In the genomic region with DNA sequence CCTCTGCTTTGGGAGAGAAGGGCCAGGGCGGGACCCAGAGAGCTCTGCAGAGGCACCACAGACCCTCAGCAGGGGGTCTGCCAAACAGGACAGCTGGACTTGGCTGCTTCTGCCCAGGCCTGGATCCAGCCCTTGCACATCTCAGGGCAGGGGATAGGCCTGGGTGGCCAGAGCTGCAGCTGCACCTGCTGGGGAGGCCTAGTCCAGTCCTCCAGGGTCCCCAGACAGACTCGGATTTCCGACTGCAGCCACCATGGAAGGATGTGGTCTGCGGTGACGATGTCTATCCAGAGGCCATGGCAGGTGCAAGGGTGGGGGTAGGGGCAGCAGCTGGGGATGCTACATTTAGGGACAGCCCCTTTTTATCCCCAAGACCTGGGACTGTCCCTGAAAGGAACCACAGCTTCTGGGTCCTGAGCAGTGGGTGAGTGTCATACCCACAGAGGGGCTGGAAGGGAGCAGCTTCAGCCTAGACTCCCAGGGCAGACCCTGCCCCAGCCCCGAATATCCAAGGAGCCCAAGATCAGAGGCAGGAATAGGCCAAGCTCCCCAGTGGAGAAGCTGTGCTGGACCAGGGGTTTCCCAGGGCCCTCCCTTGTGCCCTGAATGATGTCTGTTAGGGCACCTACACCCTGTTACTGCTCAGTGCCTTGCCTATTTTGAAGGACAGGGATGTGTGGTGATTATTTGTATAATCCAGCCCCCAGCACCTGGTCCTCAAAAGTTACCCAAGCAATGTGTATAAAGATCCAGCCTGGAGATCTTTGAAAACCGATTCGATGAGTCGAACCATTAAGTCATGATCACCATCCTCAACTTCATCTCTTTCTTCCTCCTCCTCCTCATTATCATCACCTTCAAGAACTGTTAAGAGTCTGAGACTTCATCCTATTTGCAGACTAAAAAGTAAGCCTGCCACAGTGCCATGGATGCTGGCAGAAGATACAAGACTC, we compare ENCODE assay signal across 13 cellular contexts. TPM values are rescaled to one million over a fixed set of nuclear protein-coding genes. Genes with fewer than 3 reads are reported as not detected.
DNase-seq lines count a peak whose midpoint lies in the region; ATAC-seq, FAIRE-seq and TF ChIP-seq lines count a peak whose summit lies in the region.
"Had no signal": no experiment of that assay in that cellular context is flagged by ENCODE, and none has a peak within 500 bp of the region (broad histone marks: within the 10 kb centered on the region; RNA-seq: fewer than 3 reads in every experiment).

No MANE protein-coding gene starts in this region.

- no peaks in the 10 kb centered on the region for H3K9me3 Mint-ChIP-seq in endodermal cell

- H3K27me3 Mint-ChIP-seq in endodermal cell (ENCODE audit: insufficient read depth) = peaks cover 40% of the 10 kb centered on the region

- no peak for TF ChIP-seq POLR2A in GM12891 (IDR thresholded peaks at IDR 0.05; ENCODE audit: low read depth, low read length)

- no peaks in the 10 kb centered on the region for H3K36me3 Mint-ChIP-seq in endodermal cell (ENCODE audit: low read depth)

- no peak for TF ChIP-seq CTCF in endodermal cell (conservative IDR thresholded peaks at IDR 0.05)

- ATAC-seq in GM19467 (IDR thresholded peaks at IDR 0.05; ENCODE audit: unreplicated experiment) = peak; percentile 53
- peak; percentile 59 for ATAC-seq in HG03520 (IDR thresholded peaks at IDR 0.05; ENCODE audit: unreplicated experiment)

- WGBS in endodermal cell (ENCODE audit: insufficient coverage in 1 of 2, insufficient read length in 1 of 2), 2 experiments = 84 to 92% methylated on average over 8 to 9 of the region's 9 CpGs

- H3K36me3 ChIP-seq in endodermal cell (ENCODE audit: control insufficient read depth, insufficient read depth, low read length) = no peaks in the 10 kb centered on the region

- no peak overlapping the region for H3K4me3 ChIP-seq in endodermal cell (ENCODE audit: low read length)

- H3K9me3 ChIP-seq in endodermal cell (ENCODE audit: control insufficient read depth, low read length) = no peaks in the 10 kb centered on the region

- H3K27ac Mint-ChIP-seq in endodermal cell = no peak overlapping the region

- H3K4me3 Mint-ChIP-seq in endodermal cell = no peak overlapping the region

- H3K4me1 ChIP-seq in endodermal cell (ENCODE audit: control insufficient read depth, insufficient read depth, low read length) = no peaks in the 10 kb centered on the region

- H3K4me1 Mint-ChIP-seq in endodermal cell = no peaks in the 10 kb centered on the region

- no peak overlapping the region for H3K9ac ChIP-seq in endodermal cell (ENCODE audit: extremely low read depth, low read length, poor library complexity, severe bottlenecking)

- DNase-seq in GM12891 (ENCODE audit: insufficient read length, low spot score) (peak; percentile 68), endodermal cell (peak; percentile 35), retina (no peak), NCI-H1105 (lab: John Stamatoyannopoulos, UW) (no peak), NCI-H1436 treated with DMSO at 0.1 percent for 48 hours (lab: John Stamatoyannopoulos, UW) (no peak), C1 segment of cervical spinal cord (lab: John Stamatoyannopoulos, UW) (no peak)
- DNase-seq: midbrain, T-helper 9 cell had no signal

- H3K27me3 ChIP-seq in endodermal cell (ENCODE audit: control insufficient read depth, insufficient read depth, low read length, poor library complexity, severe bottlenecking) = peaks cover 25% of the 10 kb centered on the region

- peak; percentile 99 for FAIRE-seq in GM12891 (lab: Jason Lieb, UNC)

- no peak overlapping the region for H3K27ac ChIP-seq in endodermal cell (ENCODE audit: low read depth, low read length)

TF ChIP-seq in GM12891, 5 proteins besides CTCF, POLR2A, EP300 and RAD21:
- TF ChIP-seq PAX5 (IDR thresholded peaks at IDR 0.05; ENCODE audit: insufficient read depth, low read length, severe bottlenecking) (peak; percentile 65), SPI1 (IDR thresholded peaks at IDR 0.05; ENCODE audit: low read depth, low read length) (no peak), TAF1 (IDR thresholded peaks at IDR 0.05; ENCODE audit: low read depth, low read length) (no peak), POU2F2 (IDR thresholded peaks at IDR 0.05; ENCODE audit: low read depth, low read length) (peak; percentile 95), POLR2AphosphoS5 (IDR thresholded peaks at IDR 0.05; ENCODE audit: low read depth, low read length) (peak; percentile 95)

RNA-seq across cellular contexts. Expression of a gene that starts 2.5 kb away (rescaled TPM):
- 28.1 TPM for polyA plus RNA-seq in GM12891 (2012; ENCODE audit: low read depth, missing spikeins)
- total RNA-seq in endodermal cell = not detected
- not detected for polyA plus RNA-seq in endodermal cell (2013, experiment 1 of 2)
- not detected for polyA plus RNA-seq in endodermal cell (2013, experiment 2 of 2)
- total RNA-seq: Daoy, dermis microvascular lymphatic vessel endothelial cell, HT1080 had no signal

Comparison
In these comparisons a context has a peak if more than half of its experiments do, and no peak if none do; other contexts are left out.
1. DNase-seq: peak in GM12891 (single experiment) and endodermal cell (single experiment); none in retina (single experiment), NCI-H1105 (single experiment), NCI-H1436 treated with DMSO at 0.1 percent for 48 hours (single experiment) and C1 segment of cervical spinal cord (0 of 14).